18 cellular contexts compared by ENCODE assay signal in the genomic region with DNA sequence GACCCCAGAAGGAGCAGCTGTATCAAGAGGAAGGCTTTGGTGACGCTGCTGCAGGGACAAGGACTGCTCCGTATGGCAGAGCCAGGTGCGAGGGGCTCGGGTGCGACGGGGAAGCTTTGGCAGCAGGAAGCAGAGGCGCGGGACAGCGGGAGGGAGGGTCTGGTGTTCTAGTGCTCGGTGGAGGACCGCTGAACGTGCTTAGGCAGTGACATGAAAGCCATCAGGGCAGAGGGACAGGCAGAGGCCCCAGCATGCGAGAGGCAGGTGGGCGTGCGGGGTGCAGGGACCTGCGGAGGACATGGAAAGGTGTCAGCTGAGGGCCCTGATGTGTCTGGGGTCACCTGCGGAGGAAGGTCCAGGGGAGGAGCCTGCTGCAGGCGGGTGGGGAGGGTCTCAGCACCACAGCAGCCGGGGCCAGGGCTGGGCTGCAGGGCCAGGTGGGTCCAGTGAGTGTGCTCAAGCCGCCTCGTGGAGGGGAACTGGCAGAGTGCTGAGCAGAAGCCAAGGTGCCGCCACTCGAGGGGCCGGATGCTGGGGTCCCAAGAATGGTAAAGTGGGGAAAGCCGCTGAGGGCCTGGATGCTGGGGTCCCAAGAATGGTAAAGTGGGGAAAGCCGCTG. TPM values are rescaled to one million over a fixed set of nuclear protein-coding genes. Genes with fewer than 3 reads are reported as not detected.
DNase-seq lines count a peak whose midpoint lies in the region; ATAC-seq and TF ChIP-seq lines count a peak whose summit lies in the region.
"Had no signal": no experiment of that assay in that cellular context is flagged by ENCODE, and none has a peak within 500 bp of the region (broad histone marks: within the 10 kb centered on the region; RNA-seq: fewer than 3 reads in every experiment).

No MANE protein-coding gene starts in this region.

- H3K36me3 Mint-ChIP-seq in activated T-helper 1 cell treated with anti-CD3 and anti-CD28 coated beads, Interleukin-12 subunit alpha, Interleukin-12 subunit beta, Interleukin-2, Interleukin-4 antibody, amounts not matched to agents 30 ng/mL and 10 ng/mL and 1 ng/mL, durations not matched to agents 14 hours and 24 hours and 36 hours (ENCODE audit: low read depth), result no peaks in the 10 kb centered on the region

- DNase-seq in activated CD4-positive, CD25-positive, alpha-beta regulatory T cell treated with anti-CD3 and anti-CD28 coated beads, Interleukin-2, amount 50 U/mL, for 72 hours, result peak; percentile 29
- DNase-seq in activated CD4-positive, CD25-positive, alpha-beta regulatory T cell (lab: John Stamatoyannopoulos, UW), result no peak
- peak; percentile 70 for DNase-seq in RWPE2 (ENCODE audit: low spot score)
- DNase-seq in left cardiac atrium, result peak; percentile 12
- peak; percentile 78 for DNase-seq in posterior vena cava (ENCODE audit: low spot score)
- no peak for DNase-seq in ecto neural progenitor cell (ENCODE audit: low spot score)
- no peak for DNase-seq in NCI-H2107 treated with DMSO at 0.1 percent for 48 hours (lab: John Stamatoyannopoulos, UW; ENCODE audit: unreplicated experiment)
- DNase-seq in activated T-helper 1 cell treated with anti-CD3 and anti-CD28 coated beads, Interleukin-12 subunit alpha, Interleukin-12 subunit beta, Interleukin-2, Interleukin-4 antibody, amounts not matched to agents 30 ng/mL and 10 ng/mL and 1 ng/mL, durations not matched to agents 14 hours and 24 hours and 36 hours (ENCODE audit: low spot score), result no peak
- DNase-seq: effector CD4-positive, alpha-beta T cell; HCEC 1CT; NCI-H1694; NCI-H446 treated with DMSO at 0.1 percent for 48 hours; retina; stimulated activated CD4-positive, alpha-beta T cell treated with anti-CD3 and anti-CD28 coated beads, Interleukin-2, amount 100 ng/mL, for 24 hours had no signal

- H3K9me3 Mint-ChIP-seq in activated T-helper 1 cell treated with anti-CD3 and anti-CD28 coated beads, Interleukin-12 subunit alpha, Interleukin-12 subunit beta, Interleukin-2, Interleukin-4 antibody, amounts not matched to agents 30 ng/mL and 10 ng/mL and 1 ng/mL, durations not matched to agents 14 hours and 24 hours and 36 hours, result no peaks in the 10 kb centered on the region
- H3K9me3 Mint-ChIP-seq: nephron had no signal

- H3K36me3 ChIP-seq in RWPE2 (ENCODE audit: low read depth), result no peaks in the 10 kb centered on the region
- H3K36me3 ChIP-seq: breast epithelium, thoracic aorta had no signal

- TF ChIP-seq CTCF in RWPE2 (IDR thresholded peaks at IDR 0.05; ENCODE audit: poor library complexity, severe bottlenecking), result no peak

- no peak overlapping the region for H3K27ac Mint-ChIP-seq in activated T-helper 1 cell treated with anti-CD3 and anti-CD28 coated beads, Interleukin-12 subunit alpha, Interleukin-12 subunit beta, Interleukin-2, Interleukin-4 antibody, amounts not matched to agents 30 ng/mL and 10 ng/mL and 1 ng/mL, durations not matched to agents 14 hours and 24 hours and 36 hours
- H3K27ac Mint-ChIP-seq: nephron had no signal

- no peaks in the 10 kb centered on the region for H3K4me1 ChIP-seq in RWPE2 (ENCODE audit: insufficient read depth, poor library complexity, severe bottlenecking)
- H3K4me1 ChIP-seq: breast epithelium had no signal

- H3K9me3 ChIP-seq in RWPE2 (ENCODE audit: severe bottlenecking), result no peaks in the 10 kb centered on the region
- H3K9me3 ChIP-seq: breast epithelium, thoracic aorta had no signal

- intact Hi-C loops in left cardiac atrium (cut with DNase I) (no loop called here), posterior vena cava (cut with DNase I) (no loop called here)
- intact Hi-C loops in activated T-helper 1 cell treated with anti-CD3 and anti-CD28 coated beads, Interleukin-12 subunit alpha, Interleukin-12 subunit beta, Interleukin-2, Interleukin-4 antibody, amounts not matched to agents 30 ng/mL and 10 ng/mL and 1 ng/mL, durations not matched to agents 14 hours and 24 hours and 36 hours (cut with micrococcal nuclease), result no loop called here

- no peak overlapping the region for H3K4me3 Mint-ChIP-seq in activated T-helper 1 cell treated with anti-CD3 and anti-CD28 coated beads, Interleukin-12 subunit alpha, Interleukin-12 subunit beta, Interleukin-2, Interleukin-4 antibody, amounts not matched to agents 30 ng/mL and 10 ng/mL and 1 ng/mL, durations not matched to agents 14 hours and 24 hours and 36 hours
- H3K4me3 Mint-ChIP-seq: nephron had no signal

- H3K27ac ChIP-seq in RWPE2 (ENCODE audit: poor library complexity, severe bottlenecking), result no peak overlapping the region
- H3K27ac ChIP-seq: 22Rv1, breast epithelium, thoracic aorta had no signal

- peaks cover 7% of the 10 kb centered on the region for H3K4me1 Mint-ChIP-seq in activated T-helper 1 cell treated with anti-CD3 and anti-CD28 coated beads, Interleukin-12 subunit alpha, Interleukin-12 subunit beta, Interleukin-2, Interleukin-4 antibody, amounts not matched to agents 30 ng/mL and 10 ng/mL and 1 ng/mL, durations not matched to agents 14 hours and 24 hours and 36 hours (ENCODE audit: low read depth)

- ATAC-seq in RWPE2 (ENCODE audit: low read depth), result no peak
- no peak for ATAC-seq in left cardiac atrium

- H3K27me3 ChIP-seq in RWPE2 (ENCODE audit: insufficient read depth, poor library complexity, severe bottlenecking), result peaks cover 38% of the 10 kb centered on the region

- H3K27me3 Mint-ChIP-seq in activated T-helper 1 cell treated with anti-CD3 and anti-CD28 coated beads, Interleukin-12 subunit alpha, Interleukin-12 subunit beta, Interleukin-2, Interleukin-4 antibody, amounts not matched to agents 30 ng/mL and 10 ng/mL and 1 ng/mL, durations not matched to agents 14 hours and 24 hours and 36 hours (ENCODE audit: insufficient read depth), result peaks cover 5% of the 10 kb centered on the region

- no peak overlapping the region for H3K4me3 ChIP-seq in RWPE2 (ENCODE audit: severe bottlenecking)
- H3K4me3 ChIP-seq: breast epithelium, thoracic aorta had no signal

RNA-seq across cellular contexts. Expression of gene SLC9A3, which starts 18.6 kb away (rescaled TPM):
- total RNA-seq in left cardiac atrium, result under 1 TPM; 0.77 to 0.99 TPM
- total RNA-seq in posterior vena cava, result under 1 TPM; 0.69 to 0.71 TPM
- 2.3 and 3.0 TPM in 2 replicates for total RNA-seq in activated T-helper 1 cell treated with anti-CD3 and anti-CD28 coated beads, Interleukin-12 subunit alpha, Interleukin-12 subunit beta, Interleukin-2, Interleukin-4 antibody, amounts not matched to agents 30 ng/mL and 10 ng/mL and 1 ng/mL, durations not matched to agents 14 hours and 24 hours and 36 hours

Comparison
In these comparisons a context has a peak if more than half of its experiments do, and no peak if none do; other contexts are left out.
1. DNase-seq: peak in activated CD4-positive, CD25-positive, alpha-beta regulatory T cell treated with anti-CD3 and anti-CD28 coated beads, Interleukin-2, amount 50 U/mL, for 72 hours (single experiment), RWPE2 (single experiment), left cardiac atrium (single experiment) and posterior vena cava (single experiment); none in activated CD4-positive, CD25-positive, alpha-beta regulatory T cell (0 of 4), ecto neural progenitor cell (single experiment), NCI-H2107 treated with DMSO at 0.1 percent for 48 hours (single experiment) and activated T-helper 1 cell treated with anti-CD3 and anti-CD28 coated beads, Interleukin-12 subunit alpha, Interleukin-12 subunit beta, Interleukin-2, Interleukin-4 antibody, amounts not matched to agents 30 ng/mL and 10 ng/mL and 1 ng/mL, durations not matched to agents 14 hours and 24 hours and 36 hours (single experiment).